In genomic region chr3:122496529-122496928, GRCh38 we compare ENCODE assay signal across 21 cellular contexts. TPM values are rescaled to one million over a fixed set of nuclear protein-coding genes. Genes with fewer than 3 reads are reported as not detected.
DNase-seq lines count a peak whose midpoint lies in the region; ATAC-seq and TF ChIP-seq lines count a peak whose summit lies in the region.
"Had no signal": no experiment of that assay in that cellular context is flagged by ENCODE, and none has a peak within 500 bp of the region (broad histone marks: within the 10 kb centered on the region; RNA-seq: fewer than 3 reads in every experiment).

No MANE protein-coding gene starts in this region.

- DNase-seq in MCF 10A (ENCODE audit: unreplicated experiment) (peak; percentile 38), breast epithelium (ENCODE audit: low spot score in 2 of 2) (no peak), RWPE2 (ENCODE audit: low spot score) (no peak), foreskin keratinocyte (no peak), gastrocnemius medialis (no peak)
- DNase-seq in activated CD8-positive, alpha-beta memory T cell treated with anti-CD3 and anti-CD28 coated beads, Interleukin-2, amount 50 U/mL, for 4 hours = no peak
- DNase-seq: 8988T; activated CD4-positive, CD25-positive, alpha-beta regulatory T cell treated with anti-CD3 and anti-CD28 coated beads, Interleukin-2, amount 50 U/mL, for 72 hours; C1 segment of cervical spinal cord; effector memory CD4-positive, alpha-beta T cell; HCEC 1CT; kidney; NCI-H1436; NCI-H2171 treated with DMSO at 0.1 percent for 48 hours; NCI-H748 treated with DMSO at 0.1 percent for 48 hours; T-helper 9 cell; tibial artery had no signal

- H3K27me3 ChIP-seq in breast epithelium (no peaks in the 10 kb centered on the region), RWPE2 (ENCODE audit: insufficient read depth, poor library complexity, severe bottlenecking) (no peaks in the 10 kb centered on the region), foreskin keratinocyte (no peaks in the 10 kb centered on the region), gastrocnemius medialis (no peaks in the 10 kb centered on the region)
- H3K27me3 ChIP-seq: tibial artery had no signal

- H3K4me3 ChIP-seq in breast epithelium (no peak overlapping the region), RWPE2 (ENCODE audit: severe bottlenecking) (no peak overlapping the region), gastrocnemius medialis (no peak overlapping the region)
- H3K4me3 ChIP-seq: SK-N-MC, tibial artery had no signal

- no peaks in the 10 kb centered on the region for H3K9me3 ChIP-seq in breast epithelium
- H3K9me3 ChIP-seq in RWPE2 (ENCODE audit: severe bottlenecking) = no peaks in the 10 kb centered on the region
- H3K9me3 ChIP-seq in gastrocnemius medialis = no peaks in the 10 kb centered on the region
- H3K9me3 ChIP-seq: tibial artery had no signal

- POLR2A ChIA-PET in MCF 10A (lab: Yijun Ruan, JAX) = interaction anchor here (0.5 to 6.8 kb wide), 17 partner anchors 9 to 691 kb away, joined by 3 to 61 read pairs (median 3); partner anchors contain the start of genes FAM162A, HSPBAP1, KPNA1 and PDIA5

- H3K4me1 Mint-ChIP-seq in MCF 10A (ENCODE audit: insufficient read depth, unreplicated experiment) = peaks cover 43% of the 10 kb centered on the region
- H3K4me1 Mint-ChIP-seq: nephron had no signal

- H3K36me3 ChIP-seq in breast epithelium (no peaks in the 10 kb centered on the region), RWPE2 (ENCODE audit: low read depth) (peaks cover 46% of the 10 kb centered on the region), gastrocnemius medialis (peaks cover 0 to 27% of the 10 kb centered on the region in 2 donors)

- H3K27me3 Mint-ChIP-seq in MCF 10A (ENCODE audit: insufficient read depth, unreplicated experiment) = no peaks in the 10 kb centered on the region

- CTCF ChIA-PET in MCF 10A (lab: Yijun Ruan, JAX) = interaction anchor here (0.7 to 1.7 kb wide), 6 partner anchors 9 to 38 kb away, joined by 3 to 10 read pairs (median 4); no protein-coding TSS in a partner anchor

- peak overlapping the region; percentile 70 for H3K4me3 Mint-ChIP-seq in MCF 10A (ENCODE audit: unreplicated experiment)
- H3K4me3 Mint-ChIP-seq: nephron had no signal

- in situ Hi-C loops in gastrocnemius medialis (cut with MboI; ENCODE audit: low sequenced_read_pairs in 4 of 4) = no loop called here

- H3K4me1 ChIP-seq in breast epithelium (no peaks in the 10 kb centered on the region), RWPE2 (ENCODE audit: insufficient read depth, poor library complexity, severe bottlenecking) (peaks cover 22% of the 10 kb centered on the region), foreskin keratinocyte (peaks cover 19% of the 10 kb centered on the region), gastrocnemius medialis (peaks cover 33 to 59% of the 10 kb centered on the region in 2 donors)

- H3K27ac ChIP-seq in breast epithelium = no peak overlapping the region
- peak overlapping the region; percentile 18 for H3K27ac ChIP-seq in RWPE2 (ENCODE audit: poor library complexity, severe bottlenecking)
- peak overlapping the region; percentile 72 for H3K27ac ChIP-seq in foreskin keratinocyte
- H3K27ac ChIP-seq in gastrocnemius medialis = peak overlapping the region; percentile 47 to 83 (median 68)
- H3K27ac ChIP-seq: SK-N-MC, tibial artery had no signal

- H3K27ac Mint-ChIP-seq in MCF 10A (ENCODE audit: low read depth, unreplicated experiment) = peak overlapping the region; percentile 97

- TF ChIP-seq CTCF in MCF 10A (IDR thresholded peaks at IDR 0.05; ENCODE audit: unreplicated experiment) (no peak), breast epithelium (IDR thresholded peaks at IDR 0.05) (no peak), RWPE2 (IDR thresholded peaks at IDR 0.05; ENCODE audit: poor library complexity, severe bottlenecking) (no peak), foreskin keratinocyte (conservative IDR thresholded peaks at IDR 0.05) (no peak), gastrocnemius medialis (IDR thresholded peaks at IDR 0.05 in 4 of 5, conservative IDR thresholded peaks at IDR 0.05 in 1 of 5) (no peak)

- intact Hi-C loops in MCF 10A (cut with micrococcal nuclease) (no loop called here), breast epithelium (cut with DNase I; ENCODE audit: low total_unique reads) (no loop called here), gastrocnemius medialis (cut with DNase I; ENCODE audit: low total_unique reads) (no loop called here)

- no peaks in the 10 kb centered on the region for H3K9me3 Mint-ChIP-seq in MCF 10A (ENCODE audit: unreplicated experiment)
- H3K9me3 Mint-ChIP-seq: nephron had no signal

- H3K36me3 Mint-ChIP-seq in MCF 10A (ENCODE audit: insufficient read depth, unreplicated experiment) = peaks cover 34% of the 10 kb centered on the region

- no TSS peak for BruUV-seq in MCF 10A (replicated peaks; lab: Mats Ljungman, UMichigan)

- ATAC-seq in RWPE2 (ENCODE audit: low read depth) (no peak), foreskin keratinocyte (no peak), gastrocnemius medialis (no peak), GM21526 (IDR thresholded peaks at IDR 0.05; ENCODE audit: low FRiP score, unreplicated experiment) (no peak), GM18870 (IDR thresholded peaks at IDR 0.05; ENCODE audit: unreplicated experiment) (no peak)

- TF ChIP-seq POLR2A in breast epithelium (IDR thresholded peaks at IDR 0.05) = no peak
- TF ChIP-seq POLR2A in gastrocnemius medialis (IDR thresholded peaks at IDR 0.05) = no peak

RNA-seq across cellular contexts. Expression of gene KPNA1, which starts 18.2 kb away (rescaled TPM):
- total RNA-seq in MCF 10A (2022) = 101 and 104 TPM in 2 replicates
- 10 to 100 TPM; 40.3 to 51.7 (median 42.4) TPM for total RNA-seq in breast epithelium
- total RNA-seq in foreskin keratinocyte = 57.9 and 58.9 TPM in 2 replicates
- 19.2 and 25.2 TPM in 2 replicates for polyA plus RNA-seq in foreskin keratinocyte
- 100 to 1,000 TPM; 108 to 119 (median 112) TPM for total RNA-seq in gastrocnemius medialis

Comparison
In these comparisons a context has a peak if more than half of its experiments do, and no peak if none do; other contexts are left out.
1. H3K27ac ChIP-seq: peak in RWPE2 (single experiment), foreskin keratinocyte (single experiment) and gastrocnemius medialis (4 of 4); none in breast epithelium (0 of 2).